1 cellular context compared by ENCODE assay signal in the genomic region with DNA sequence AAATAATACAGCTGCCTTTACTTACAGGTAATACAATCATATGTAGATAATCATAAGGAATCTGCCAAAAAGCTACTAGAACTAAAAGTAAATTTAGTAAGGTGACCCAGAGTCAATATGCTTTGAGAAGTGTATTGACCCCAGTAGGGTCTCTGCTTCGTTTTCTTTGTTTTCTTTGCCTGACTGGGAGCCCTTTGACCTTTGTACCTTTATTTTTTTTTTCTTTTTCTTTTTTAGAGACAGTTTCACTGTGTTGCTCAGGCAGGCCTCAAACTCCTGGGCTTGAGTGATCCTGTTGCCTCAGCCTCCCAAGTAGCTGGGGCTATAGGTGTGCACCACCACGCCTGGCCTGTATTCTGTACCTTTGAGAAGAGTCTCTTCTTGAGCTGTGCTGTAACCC.
TF ChIP-seq lines count a peak whose summit lies in the region.

No MANE protein-coding gene starts in this region.

TF ChIP-seq in HepG2, 621 proteins besides CTCF, POLR2A, EP300 and RAD21 (continued from another document and continues in another):
- TF ChIP-seq, protein P1, sequence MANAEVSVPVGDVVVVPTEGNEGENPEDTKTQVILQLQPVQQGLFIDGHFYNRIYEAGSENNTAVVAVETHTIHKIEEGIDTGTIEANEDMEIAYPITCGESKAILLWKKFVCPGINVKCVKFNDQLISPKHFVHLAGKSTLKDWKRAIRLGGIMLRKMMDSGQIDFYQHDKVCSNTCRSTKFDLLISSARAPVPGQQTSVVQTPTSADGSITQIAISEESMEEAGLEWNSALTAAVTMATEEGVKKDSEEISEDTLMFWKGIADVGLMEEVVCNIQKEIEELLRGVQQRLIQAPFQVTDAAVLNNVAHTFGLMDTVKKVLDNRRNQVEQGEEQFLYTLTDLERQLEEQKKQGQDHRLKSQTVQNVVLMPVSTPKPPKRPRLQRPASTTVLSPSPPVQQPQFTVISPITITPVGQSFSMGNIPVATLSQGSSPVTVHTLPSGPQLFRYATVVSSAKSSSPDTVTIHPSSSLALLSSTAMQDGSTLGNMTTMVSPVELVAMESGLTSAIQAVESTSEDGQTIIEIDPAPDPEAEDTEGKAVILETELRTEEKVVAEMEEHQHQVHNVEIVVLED (CRISPR knock-in tag; IDR thresholded peaks at IDR 0.05; ENCODE audit: borderline replicate concordance), result no peak
- TF ChIP-seq ZFP41 (CRISPR knock-in tag; IDR thresholded peaks at IDR 0.05; ENCODE audit: borderline replicate concordance), result no peak
- no peak for TF ChIP-seq ZNF317 (CRISPR knock-in tag; IDR thresholded peaks at IDR 0.05)
- TF ChIP-seq, protein P2, sequence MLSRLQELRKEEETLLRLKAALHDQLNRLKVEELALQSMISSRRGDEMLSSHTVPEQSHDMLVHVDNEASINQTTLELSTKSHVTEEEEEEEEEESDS (CRISPR knock-in tag; IDR thresholded peaks at IDR 0.05; ENCODE audit: borderline replicate concordance), result no peak
- TF ChIP-seq, protein P3, sequence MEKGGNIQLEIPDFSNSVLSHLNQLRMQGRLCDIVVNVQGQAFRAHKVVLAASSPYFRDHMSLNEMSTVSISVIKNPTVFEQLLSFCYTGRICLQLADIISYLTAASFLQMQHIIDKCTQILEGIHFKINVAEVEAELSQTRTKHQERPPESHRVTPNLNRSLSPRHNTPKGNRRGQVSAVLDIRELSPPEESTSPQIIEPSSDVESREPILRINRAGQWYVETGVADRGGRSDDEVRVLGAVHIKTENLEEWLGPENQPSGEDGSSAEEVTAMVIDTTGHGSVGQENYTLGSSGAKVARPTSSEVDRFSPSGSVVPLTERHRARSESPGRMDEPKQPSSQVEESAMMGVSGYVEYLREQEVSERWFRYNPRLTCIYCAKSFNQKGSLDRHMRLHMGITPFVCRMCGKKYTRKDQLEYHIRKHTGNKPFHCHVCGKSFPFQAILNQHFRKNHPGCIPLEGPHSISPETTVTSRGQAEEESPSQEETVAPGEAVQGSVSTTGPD (CRISPR knock-in tag; IDR thresholded peaks at IDR 0.05), result no peak
- no peak for TF ChIP-seq NR3C1 (CRISPR knock-in tag; IDR thresholded peaks at IDR 0.05)
- TF ChIP-seq, protein P4, sequence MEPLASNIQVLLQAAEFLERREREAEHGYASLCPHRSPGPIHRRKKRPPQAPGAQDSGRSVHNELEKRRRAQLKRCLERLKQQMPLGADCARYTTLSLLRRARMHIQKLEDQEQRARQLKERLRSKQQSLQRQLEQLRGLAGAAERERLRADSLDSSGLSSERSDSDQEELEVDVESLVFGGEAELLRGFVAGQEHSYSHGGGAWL (CRISPR knock-in tag; IDR thresholded peaks at IDR 0.05), result no peak
- TF ChIP-seq, protein P5, sequence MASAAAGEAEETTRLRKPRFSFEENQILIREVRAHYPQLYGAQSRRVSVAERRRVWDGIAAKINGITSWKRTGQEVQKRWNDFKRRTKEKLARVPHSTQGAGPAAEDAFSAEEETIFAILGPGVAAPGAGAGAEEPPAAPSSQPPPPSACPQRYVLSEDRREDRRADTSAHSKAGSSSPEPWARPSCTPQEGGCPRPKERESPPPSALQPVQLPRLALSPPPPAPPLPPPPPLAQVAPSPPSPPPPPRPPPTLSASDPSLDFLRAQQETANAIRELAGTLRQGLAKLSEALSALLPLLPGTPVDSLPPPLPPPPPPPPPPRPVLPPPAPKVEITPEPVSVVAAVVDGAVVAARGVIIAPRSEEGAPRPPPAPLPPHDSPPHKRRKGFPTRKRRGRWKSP (CRISPR knock-in tag; IDR thresholded peaks at IDR 0.05), result no peak
- no peak for TF ChIP-seq ZNF788 (CRISPR knock-in tag; IDR thresholded peaks at IDR 0.05; ENCODE audit: borderline replicate concordance)
- TF ChIP-seq ZNF709 (CRISPR knock-in tag; IDR thresholded peaks at IDR 0.05), result no peak
- TF ChIP-seq ZNF124 (CRISPR knock-in tag; IDR thresholded peaks at IDR 0.05), result no peak
- no peak for TF ChIP-seq ZNF44 (CRISPR knock-in tag; IDR thresholded peaks at IDR 0.05)
- TF ChIP-seq, protein P6, sequence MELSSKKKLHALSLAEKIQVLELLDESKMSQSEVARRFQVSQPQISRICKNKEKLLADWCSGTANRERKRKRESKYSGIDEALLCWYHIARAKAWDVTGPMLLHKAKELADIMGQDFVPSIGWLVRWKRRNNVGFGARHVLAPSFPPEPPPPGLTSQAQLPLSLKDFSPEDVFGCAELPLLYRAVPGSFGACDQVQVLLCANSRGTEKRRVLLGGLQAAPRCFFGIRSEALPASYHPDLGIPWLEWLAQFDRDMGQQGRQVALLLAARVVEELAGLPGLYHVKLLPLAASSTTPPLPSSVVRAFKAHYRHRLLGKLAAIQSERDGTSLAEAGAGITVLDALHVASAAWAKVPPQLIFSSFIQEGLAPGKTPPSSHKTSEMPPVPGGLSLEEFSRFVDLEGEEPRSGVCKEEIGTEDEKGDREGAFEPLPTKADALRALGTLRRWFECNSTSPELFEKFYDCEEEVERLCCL (CRISPR knock-in tag; IDR thresholded peaks at IDR 0.05; ENCODE audit: borderline replicate concordance), result no peak
- no peak for TF ChIP-seq ZFP1 (CRISPR knock-in tag; IDR thresholded peaks at IDR 0.05)
- no peak for TF ChIP-seq ZSCAN12 (CRISPR knock-in tag; IDR thresholded peaks at IDR 0.05)
- TF ChIP-seq, protein P7, sequence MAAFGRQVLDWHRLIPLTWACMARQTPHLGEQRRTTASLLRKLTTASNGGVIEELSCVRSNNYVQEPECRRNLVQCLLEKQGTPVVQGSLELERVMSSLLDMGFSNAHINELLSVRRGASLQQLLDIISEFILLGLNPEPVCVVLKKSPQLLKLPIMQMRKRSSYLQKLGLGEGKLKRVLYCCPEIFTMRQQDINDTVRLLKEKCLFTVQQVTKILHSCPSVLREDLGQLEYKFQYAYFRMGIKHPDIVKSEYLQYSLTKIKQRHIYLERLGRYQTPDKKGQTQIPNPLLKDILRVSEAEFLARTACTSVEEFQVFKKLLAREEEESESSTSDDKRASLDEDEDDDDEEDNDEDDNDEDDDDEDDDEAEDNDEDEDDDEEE (CRISPR knock-in tag; IDR thresholded peaks at IDR 0.05), result no peak
- TF ChIP-seq, protein P8, sequence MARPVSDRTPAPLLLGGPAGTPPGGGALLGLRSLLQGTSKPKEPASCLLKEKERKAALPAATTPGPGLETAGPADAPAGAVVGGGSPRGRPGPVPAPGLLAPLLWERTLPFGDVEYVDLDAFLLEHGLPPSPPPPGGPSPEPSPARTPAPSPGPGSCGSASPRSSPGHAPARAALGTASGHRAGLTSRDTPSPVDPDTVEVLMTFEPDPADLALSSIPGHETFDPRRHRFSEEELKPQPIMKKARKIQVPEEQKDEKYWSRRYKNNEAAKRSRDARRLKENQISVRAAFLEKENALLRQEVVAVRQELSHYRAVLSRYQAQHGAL (CRISPR knock-in tag; IDR thresholded peaks at IDR 0.05; ENCODE audit: not compliant biosample characterization), result no peak
- TF ChIP-seq, protein P9, sequence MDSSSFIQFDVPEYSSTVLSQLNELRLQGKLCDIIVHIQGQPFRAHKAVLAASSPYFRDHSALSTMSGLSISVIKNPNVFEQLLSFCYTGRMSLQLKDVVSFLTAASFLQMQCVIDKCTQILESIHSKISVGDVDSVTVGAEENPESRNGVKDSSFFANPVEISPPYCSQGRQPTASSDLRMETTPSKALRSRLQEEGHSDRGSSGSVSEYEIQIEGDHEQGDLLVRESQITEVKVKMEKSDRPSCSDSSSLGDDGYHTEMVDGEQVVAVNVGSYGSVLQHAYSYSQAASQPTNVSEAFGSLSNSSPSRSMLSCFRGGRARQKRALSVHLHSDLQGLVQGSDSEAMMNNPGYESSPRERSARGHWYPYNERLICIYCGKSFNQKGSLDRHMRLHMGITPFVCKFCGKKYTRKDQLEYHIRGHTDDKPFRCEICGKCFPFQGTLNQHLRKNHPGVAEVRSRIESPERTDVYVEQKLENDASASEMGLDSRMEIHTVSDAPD (CRISPR knock-in tag; IDR thresholded peaks at IDR 0.05), result no peak
- peak; percentile 98 for TF ChIP-seq ZNF460 (CRISPR knock-in tag; IDR thresholded peaks at IDR 0.05; ENCODE audit: borderline replicate concordance)
- no peak for TF ChIP-seq ELF3 (CRISPR knock-in tag; IDR thresholded peaks at IDR 0.05)
- TF ChIP-seq ZNF678 (CRISPR knock-in tag; IDR thresholded peaks at IDR 0.05), result no peak
- TF ChIP-seq ATM (IDR thresholded peaks at IDR 0.05; ENCODE audit: borderline replicate concordance), result no peak
- TF ChIP-seq ZNF143 (CRISPR knock-in tag; IDR thresholded peaks at IDR 0.05), result no peak
- TF ChIP-seq, protein P10, sequence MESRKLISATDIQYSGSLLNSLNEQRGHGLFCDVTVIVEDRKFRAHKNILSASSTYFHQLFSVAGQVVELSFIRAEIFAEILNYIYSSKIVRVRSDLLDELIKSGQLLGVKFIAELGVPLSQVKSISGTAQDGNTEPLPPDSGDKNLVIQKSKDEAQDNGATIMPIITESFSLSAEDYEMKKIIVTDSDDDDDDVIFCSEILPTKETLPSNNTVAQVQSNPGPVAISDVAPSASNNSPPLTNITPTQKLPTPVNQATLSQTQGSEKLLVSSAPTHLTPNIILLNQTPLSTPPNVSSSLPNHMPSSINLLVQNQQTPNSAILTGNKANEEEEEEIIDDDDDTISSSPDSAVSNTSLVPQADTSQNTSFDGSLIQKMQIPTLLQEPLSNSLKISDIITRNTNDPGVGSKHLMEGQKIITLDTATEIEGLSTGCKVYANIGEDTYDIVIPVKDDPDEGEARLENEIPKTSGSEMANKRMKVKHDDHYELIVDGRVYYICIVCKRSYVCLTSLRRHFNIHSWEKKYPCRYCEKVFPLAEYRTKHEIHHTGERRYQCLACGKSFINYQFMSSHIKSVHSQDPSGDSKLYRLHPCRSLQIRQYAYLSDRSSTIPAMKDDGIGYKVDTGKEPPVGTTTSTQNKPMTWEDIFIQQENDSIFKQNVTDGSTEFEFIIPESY (CRISPR knock-in tag; IDR thresholded peaks at IDR 0.05), result no peak; the same call in 1 of the 2 replicates
- TF ChIP-seq MAFG (CRISPR knock-in tag; IDR thresholded peaks at IDR 0.05), result no peak
- no peak for TF ChIP-seq REL (CRISPR knock-in tag; conservative IDR thresholded peaks at IDR 0.05)
- no peak for TF ChIP-seq NFE2L2 (IDR thresholded peaks at IDR 0.05; ENCODE audit: low read length)
- TF ChIP-seq DPF2 (CRISPR knock-in tag; IDR thresholded peaks at IDR 0.05; ENCODE audit: borderline replicate concordance, low read depth), result no peak
- TF ChIP-seq SOX6 (IDR thresholded peaks at IDR 0.05), result no peak
- TF ChIP-seq SOX6 (CRISPR knock-in tag; IDR thresholded peaks at IDR 0.05), result peak; percentile 70
- TF ChIP-seq POLR2AphosphoS5 (IDR thresholded peaks at IDR 0.05; ENCODE audit: low read depth, low read length), result no peak
- no peak for TF ChIP-seq MZF1 (CRISPR knock-in tag; IDR thresholded peaks at IDR 0.05; ENCODE audit: borderline replicate concordance)
- TF ChIP-seq, protein P11, sequence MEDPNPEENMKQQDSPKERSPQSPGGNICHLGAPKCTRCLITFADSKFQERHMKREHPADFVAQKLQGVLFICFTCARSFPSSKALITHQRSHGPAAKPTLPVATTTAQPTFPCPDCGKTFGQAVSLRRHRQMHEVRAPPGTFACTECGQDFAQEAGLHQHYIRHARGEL (CRISPR knock-in tag; IDR thresholded peaks at IDR 0.05), result no peak
- TF ChIP-seq CHD4 (IDR thresholded peaks at IDR 0.05; ENCODE audit: borderline replicate concordance, low read length), result no peak
- TF ChIP-seq HOXA7 (CRISPR knock-in tag; IDR thresholded peaks at IDR 0.05), result no peak
- TF ChIP-seq, protein P12, sequence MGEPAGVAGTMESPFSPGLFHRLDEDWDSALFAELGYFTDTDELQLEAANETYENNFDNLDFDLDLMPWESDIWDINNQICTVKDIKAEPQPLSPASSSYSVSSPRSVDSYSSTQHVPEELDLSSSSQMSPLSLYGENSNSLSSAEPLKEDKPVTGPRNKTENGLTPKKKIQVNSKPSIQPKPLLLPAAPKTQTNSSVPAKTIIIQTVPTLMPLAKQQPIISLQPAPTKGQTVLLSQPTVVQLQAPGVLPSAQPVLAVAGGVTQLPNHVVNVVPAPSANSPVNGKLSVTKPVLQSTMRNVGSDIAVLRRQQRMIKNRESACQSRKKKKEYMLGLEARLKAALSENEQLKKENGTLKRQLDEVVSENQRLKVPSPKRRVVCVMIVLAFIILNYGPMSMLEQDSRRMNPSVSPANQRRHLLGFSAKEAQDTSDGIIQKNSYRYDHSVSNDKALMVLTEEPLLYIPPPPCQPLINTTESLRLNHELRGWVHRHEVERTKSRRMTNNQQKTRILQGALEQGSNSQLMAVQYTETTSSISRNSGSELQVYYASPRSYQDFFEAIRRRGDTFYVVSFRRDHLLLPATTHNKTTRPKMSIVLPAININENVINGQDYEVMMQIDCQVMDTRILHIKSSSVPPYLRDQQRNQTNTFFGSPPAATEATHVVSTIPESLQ (CRISPR knock-in tag; conservative IDR thresholded peaks at IDR 0.05), result no peak
- TF ChIP-seq NFYB (CRISPR knock-in tag; IDR thresholded peaks at IDR 0.05), result no peak
- TF ChIP-seq, protein P13, sequence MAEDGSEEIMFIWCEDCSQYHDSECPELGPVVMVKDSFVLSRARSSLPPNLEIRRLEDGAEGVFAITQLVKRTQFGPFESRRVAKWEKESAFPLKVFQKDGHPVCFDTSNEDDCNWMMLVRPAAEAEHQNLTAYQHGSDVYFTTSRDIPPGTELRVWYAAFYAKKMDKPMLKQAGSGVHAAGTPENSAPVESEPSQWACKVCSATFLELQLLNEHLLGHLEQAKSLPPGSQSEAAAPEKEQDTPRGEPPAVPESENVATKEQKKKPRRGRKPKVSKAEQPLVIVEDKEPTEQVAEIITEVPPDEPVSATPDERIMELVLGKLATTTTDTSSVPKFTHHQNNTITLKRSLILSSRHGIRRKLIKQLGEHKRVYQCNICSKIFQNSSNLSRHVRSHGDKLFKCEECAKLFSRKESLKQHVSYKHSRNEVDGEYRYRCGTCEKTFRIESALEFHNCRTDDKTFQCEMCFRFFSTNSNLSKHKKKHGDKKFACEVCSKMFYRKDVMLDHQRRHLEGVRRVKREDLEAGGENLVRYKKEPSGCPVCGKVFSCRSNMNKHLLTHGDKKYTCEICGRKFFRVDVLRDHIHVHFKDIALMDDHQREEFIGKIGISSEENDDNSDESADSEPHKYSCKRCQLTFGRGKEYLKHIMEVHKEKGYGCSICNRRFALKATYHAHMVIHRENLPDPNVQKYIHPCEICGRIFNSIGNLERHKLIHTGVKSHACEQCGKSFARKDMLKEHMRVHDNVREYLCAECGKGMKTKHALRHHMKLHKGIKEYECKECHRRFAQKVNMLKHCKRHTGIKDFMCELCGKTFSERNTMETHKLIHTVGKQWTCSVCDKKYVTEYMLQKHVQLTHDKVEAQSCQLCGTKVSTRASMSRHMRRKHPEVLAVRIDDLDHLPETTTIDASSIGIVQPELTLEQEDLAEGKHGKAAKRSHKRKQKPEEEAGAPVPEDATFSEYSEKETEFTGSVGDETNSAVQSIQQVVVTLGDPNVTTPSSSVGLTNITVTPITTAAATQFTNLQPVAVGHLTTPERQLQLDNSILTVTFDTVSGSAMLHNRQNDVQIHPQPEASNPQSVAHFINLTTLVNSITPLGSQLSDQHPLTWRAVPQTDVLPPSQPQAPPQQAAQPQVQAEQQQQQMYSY (CRISPR knock-in tag; IDR thresholded peaks at IDR 0.05), result no peak
- no peak for TF ChIP-seq RFX1 (IDR thresholded peaks at IDR 0.05)
- TF ChIP-seq, protein P14, sequence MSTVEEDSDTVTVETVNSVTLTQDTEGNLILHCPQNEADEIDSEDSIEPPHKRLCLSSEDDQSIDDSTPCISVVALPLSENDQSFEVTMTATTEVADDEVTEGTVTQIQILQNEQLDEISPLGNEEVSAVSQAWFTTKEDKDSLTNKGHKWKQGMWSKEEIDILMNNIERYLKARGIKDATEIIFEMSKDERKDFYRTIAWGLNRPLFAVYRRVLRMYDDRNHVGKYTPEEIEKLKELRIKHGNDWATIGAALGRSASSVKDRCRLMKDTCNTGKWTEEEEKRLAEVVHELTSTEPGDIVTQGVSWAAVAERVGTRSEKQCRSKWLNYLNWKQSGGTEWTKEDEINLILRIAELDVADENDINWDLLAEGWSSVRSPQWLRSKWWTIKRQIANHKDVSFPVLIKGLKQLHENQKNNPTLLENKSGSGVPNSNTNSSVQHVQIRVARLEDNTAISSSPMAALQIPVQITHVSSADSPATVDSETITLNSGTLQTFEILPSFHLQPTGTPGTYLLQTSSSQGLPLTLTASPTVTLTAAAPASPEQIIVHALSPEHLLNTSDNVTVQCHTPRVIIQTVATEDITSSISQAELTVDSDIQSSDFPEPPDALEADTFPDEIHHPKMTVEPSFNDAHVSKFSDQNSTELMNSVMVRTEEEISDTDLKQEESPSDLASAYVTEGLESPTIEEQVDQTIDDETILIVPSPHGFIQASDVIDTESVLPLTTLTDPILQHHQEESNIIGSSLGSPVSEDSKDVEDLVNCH (CRISPR knock-in tag; IDR thresholded peaks at IDR 0.05), result no peak
